Comparison of ENCODE assay signal across 13 cellular contexts in the genomic region with DNA sequence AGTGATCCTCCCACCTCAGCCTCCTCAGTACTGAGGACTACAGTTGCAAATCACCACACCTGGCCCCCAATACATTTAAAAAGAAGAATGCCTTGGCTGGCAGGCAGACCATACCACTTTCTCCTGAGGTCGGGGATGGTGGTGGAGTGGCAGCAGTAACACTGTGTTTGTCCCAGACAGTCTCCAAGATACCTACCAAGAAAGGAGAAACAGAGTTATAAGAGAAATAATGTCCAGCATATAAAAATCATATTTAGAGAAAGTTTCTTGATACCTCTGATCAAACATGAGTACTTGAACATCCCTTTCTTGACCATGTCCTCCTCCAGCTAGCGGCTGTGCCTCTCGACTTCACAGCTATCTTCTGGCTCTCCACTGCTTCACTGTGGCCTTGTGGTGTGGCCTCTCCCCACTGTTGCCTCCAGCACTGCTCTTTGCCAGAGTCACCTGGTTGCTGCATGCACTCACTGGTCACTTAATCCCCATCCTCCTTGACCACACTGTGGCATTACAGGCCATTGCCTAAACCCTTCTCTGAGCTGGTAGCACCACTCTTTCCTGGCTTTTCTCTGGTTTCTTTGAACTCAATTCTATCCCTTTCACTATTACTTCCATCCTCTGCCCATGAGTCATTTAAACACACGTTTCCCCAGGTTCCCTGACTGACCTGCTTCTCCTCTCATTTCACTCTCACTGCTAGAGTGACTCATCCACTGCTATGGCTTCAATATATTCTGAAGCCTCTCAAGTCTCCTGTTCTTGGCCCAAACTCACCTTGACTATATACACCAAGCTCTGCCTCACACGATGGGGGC. TPM values are rescaled to one million over a fixed set of nuclear protein-coding genes. Genes with fewer than 3 reads are reported as not detected.
DNase-seq lines count a peak whose midpoint lies in the region; ATAC-seq, FAIRE-seq and TF ChIP-seq lines count a peak whose summit lies in the region.
"Had no signal": no experiment of that assay in that cellular context is flagged by ENCODE, and none has a peak within 500 bp of the region (broad histone marks: within the 10 kb centered on the region; RNA-seq: fewer than 3 reads in every experiment).

No MANE protein-coding gene starts in this region.

- TF ChIP-seq POLR2A in spleen (IDR thresholded peaks at IDR 0.05), result no peak

- peaks cover 42% of the 10 kb centered on the region for H3K36me3 Mint-ChIP-seq in T-helper 1 cell treated with Interleukin-12 subunit alpha and Interleukin-12 subunit beta and Interleukin-4 antibody, amounts not matched to agents 30 μg/mL and 1 μg/mL, for 36 hours (ENCODE audit: low read depth)

- no peak for ATAC-seq in GM21447 (IDR thresholded peaks at IDR 0.05; ENCODE audit: unreplicated experiment)
- ATAC-seq in GM19397 (IDR thresholded peaks at IDR 0.05; ENCODE audit: unreplicated experiment), result no peak

- H3K4me3 Mint-ChIP-seq in T-helper 1 cell treated with Interleukin-12 subunit alpha and Interleukin-12 subunit beta and Interleukin-4 antibody, amounts not matched to agents 30 μg/mL and 1 μg/mL, for 36 hours, result no peak overlapping the region
- H3K4me3 Mint-ChIP-seq: neural crest cell had no signal

- no peak for FAIRE-seq in frontal cortex (lab: Jason Lieb, UNC)

- H3K9me3 ChIP-seq in spleen, result no peaks in the 10 kb centered on the region

- H3K4me1 Mint-ChIP-seq in T-helper 1 cell treated with Interleukin-12 subunit alpha and Interleukin-12 subunit beta and Interleukin-4 antibody, amounts not matched to agents 30 μg/mL and 1 μg/mL, for 36 hours (ENCODE audit: low read depth), result peaks cover 58% of the 10 kb centered on the region
- H3K4me1 Mint-ChIP-seq: neural crest cell had no signal

- DNase-seq in activated T-cell treated with anti-CD3 and anti-CD28 coated beads for 48 hours (ENCODE audit: low read depth) (peak; percentile 10), activated T-cell treated with anti-CD3 and anti-CD28 coated beads for 4 hours (no peak), epithelial cell of proximal tubule (ENCODE audit: low read depth) (peak; percentile 52), spleen (no peak), frontal cortex (ENCODE audit: low spot score in 2 of 2) (no peak)
- DNase-seq: anterior cingulate cortex, glutamatergic neuron, NCI-H524, T1000 had no signal

- H3K4me1 ChIP-seq in spleen, result peaks cover 34 to 88% (median 71%) of the 10 kb centered on the region in 6 donors

- no peaks in the 10 kb centered on the region for H3K27me3 ChIP-seq in spleen (replicated peaks in 1 of 7)

- H3K36me3 ChIP-seq in spleen, result peaks cover 0 to 98% (median 44%) of the 10 kb centered on the region in 6 donors

- WGBS in spleen, 5 donors, result 75 to 85% (median 81%) methylated on average over 5 of the region's 5 CpGs

- peak overlapping the region; percentile 62 for H3K27ac Mint-ChIP-seq in T-helper 1 cell treated with Interleukin-12 subunit alpha and Interleukin-12 subunit beta and Interleukin-4 antibody, amounts not matched to agents 30 μg/mL and 1 μg/mL, for 36 hours

- intact Hi-C loops in spleen (cut with DNase I; ENCODE audit: low total_unique reads), result no loop called here

- no peak overlapping the region for H3K4me3 ChIP-seq in epithelial cell of proximal tubule (ENCODE audit: low read depth, low read length)
- peak overlapping the region in 1 of 8 donors; percentile 52 for H3K4me3 ChIP-seq in spleen

- no peaks in the 10 kb centered on the region for H3K27me3 Mint-ChIP-seq in T-helper 1 cell treated with Interleukin-12 subunit alpha and Interleukin-12 subunit beta and Interleukin-4 antibody, amounts not matched to agents 30 μg/mL and 1 μg/mL, for 36 hours (ENCODE audit: low read depth)

- H3K27ac ChIP-seq in spleen, result peak overlapping the region; percentile 37 to 96 (median 86)

- no peaks in the 10 kb centered on the region for H3K9me3 Mint-ChIP-seq in T-helper 1 cell treated with Interleukin-12 subunit alpha and Interleukin-12 subunit beta and Interleukin-4 antibody, amounts not matched to agents 30 μg/mL and 1 μg/mL, for 36 hours
- H3K9me3 Mint-ChIP-seq: neural crest cell had no signal

- TF ChIP-seq CTCF in epithelial cell of proximal tubule (conservative IDR thresholded peaks at IDR 0.05; ENCODE audit: low read depth, low read length), result no peak
- no peak for TF ChIP-seq CTCF in spleen (IDR thresholded peaks at IDR 0.05 in 8 of 11, conservative IDR thresholded peaks at IDR 0.05 in 3 of 11)

RNA-seq across cellular contexts. Expression of gene XPO6, which starts 45.2 kb away (rescaled TPM):
- total RNA-seq in epithelial cell of proximal tubule (132 and 168 TPM in 2 replicates), spleen (100 to 1,000 TPM; 259 to 517 (median 343) TPM), frontal cortex (59.1 TPM)
- polyA plus RNA-seq in spleen, result 100 to 1,000 TPM in 2 of 3 donors, 10 to 100 TPM in 1; 96.9 to 150 (median 132) TPM

Comparison
In these comparisons a context has a peak if more than half of its experiments do, and no peak if none do; other contexts are left out.
1. DNase-seq: peak in activated T-cell treated with anti-CD3 and anti-CD28 coated beads for 48 hours (single experiment) and epithelial cell of proximal tubule (single experiment); none in activated T-cell treated with anti-CD3 and anti-CD28 coated beads for 4 hours (single experiment), spleen (single experiment) and frontal cortex (0 of 2).